In genomic region chr13:113671066-113672001, GRCh38 we compare ENCODE assay signal across 2 cellular contexts.
TF ChIP-seq lines count a peak whose summit lies in the region.

No MANE protein-coding gene starts in this region.

TF ChIP-seq in H1, 55 proteins besides CTCF, POLR2A, EP300 and RAD21 (continued from another document):
- TF ChIP-seq ATF3 (IDR thresholded peaks at IDR 0.05; ENCODE audit: insufficient read depth, low read depth, low read length), result no peak
- TF ChIP-seq KDM5A (IDR thresholded peaks at IDR 0.05; ENCODE audit: low read length), result no peak
- no peak for TF ChIP-seq HDAC2 (IDR thresholded peaks at IDR 0.05; ENCODE audit: borderline replicate concordance in 1 of 2, low read depth in 2 of 2, low read length in 2 of 2)
- no peak for TF ChIP-seq ASH2L (IDR thresholded peaks at IDR 0.05; ENCODE audit: low read length)
- no peak for TF ChIP-seq GABPA (IDR thresholded peaks at IDR 0.05; ENCODE audit: borderline replicate concordance, insufficient read depth, low read length)
- TF ChIP-seq YY1 (IDR thresholded peaks at IDR 0.05; ENCODE audit: low read depth, low read length), result no peak
- no peak for TF ChIP-seq CHD2 (IDR thresholded peaks at IDR 0.05; ENCODE audit: low read length)
- TF ChIP-seq FOSL1 (IDR thresholded peaks at IDR 0.05; ENCODE audit: insufficient read depth, low read depth, low read length), result no peak
- no peak for TF ChIP-seq SUZ12 (IDR thresholded peaks at IDR 0.05; ENCODE audit: low read length)
- no peak for TF ChIP-seq HDAC6 (IDR thresholded peaks at IDR 0.05; ENCODE audit: low read depth, low read length)

TF ChIP-seq in SK-N-SH treated with all-trans-retinoic acid at 6 μM for 48 hours, 23 proteins besides CTCF, POLR2A, EP300 and RAD21 (continued from another document):
- no peak for TF ChIP-seq POU6F1 (CRISPR knock-in tag; IDR thresholded peaks at IDR 0.05; ENCODE audit: borderline replicate concordance, low read depth)
- TF ChIP-seq PATZ1 (CRISPR knock-in tag; IDR thresholded peaks at IDR 0.05; ENCODE audit: borderline replicate concordance), result no peak
- no peak for TF ChIP-seq CREB5 (CRISPR knock-in tag; IDR thresholded peaks at IDR 0.05; ENCODE audit: low read depth)
- TF ChIP-seq CSRNP3 (CRISPR knock-in tag; IDR thresholded peaks at IDR 0.05), result no peak
TF ChIP-seq in SK-N-SH treated with all-trans-retinoic acid at 6 μM for 48 hours: peak in this region for 0.
